In genomic region chr16:19696312-19696711, GRCh38 we compare ENCODE assay signal across 8 cellular contexts. TPM values are rescaled to one million over a fixed set of nuclear protein-coding genes. Genes with fewer than 3 reads are reported as not detected.
DNase-seq lines count a peak whose midpoint lies in the region; ATAC-seq and TF ChIP-seq lines count a peak whose summit lies in the region.

No MANE protein-coding gene starts in this region.

- intact Hi-C loops in esophagus muscularis mucosa (cut with DNase I) (loop anchor here (5.0 kb wide), 1 partner anchor 49 kb away; no protein-coding TSS in a partner anchor), prostate gland (cut with DNase I) (no loop called here)

- H3K27ac ChIP-seq in esophagus muscularis mucosa (replicated peaks in 1 of 4): peak overlapping the region; percentile 68 to 72 (median 70)
- peak overlapping the region; percentile 61 to 62 for H3K27ac ChIP-seq in prostate gland

- TF ChIP-seq CTCF in esophagus muscularis mucosa (IDR thresholded peaks at IDR 0.05) (no peak), prostate gland (IDR thresholded peaks at IDR 0.05) (no peak)

- H3K36me3 ChIP-seq in esophagus muscularis mucosa (peaks cover 7 to 46% (median 27%) of the 10 kb centered on the region in 4 donors), prostate gland (no peaks in the 10 kb centered on the region)

- H3K9me3 ChIP-seq in esophagus muscularis mucosa (no peaks in the 10 kb centered on the region), prostate gland (no peaks in the 10 kb centered on the region)

- ATAC-seq in HG03342 (IDR thresholded peaks at IDR 0.05; ENCODE audit: unreplicated experiment) (no peak), GM21515 (IDR thresholded peaks at IDR 0.05; ENCODE audit: unreplicated experiment) (no peak)

- 50% methylated on average over 10 of the region's 10 CpGs for WGBS in esophagus muscularis mucosa
- WGBS in prostate gland: 14% methylated on average over 10 of the region's 10 CpGs

- no peak overlapping the region for H3K4me3 ChIP-seq in esophagus muscularis mucosa
- no peak overlapping the region for H3K4me3 ChIP-seq in prostate gland

- H3K4me1 ChIP-seq in esophagus muscularis mucosa: peaks cover 54 to 57% (median 55%) of the 10 kb centered on the region in 4 donors
- H3K4me1 ChIP-seq in prostate gland (replicated peaks): peaks cover 9% of the 10 kb centered on the region

- peak; percentile 65 for DNase-seq in DMS53 (lab: John Stamatoyannopoulos, UW)
- peak; percentile 83 for DNase-seq in NCI-H345 treated with DMSO at 0.1 percent for 48 hours (lab: John Stamatoyannopoulos, UW; ENCODE audit: unreplicated experiment)
- DNase-seq in activated T-cell treated with anti-CD3 and anti-CD28 coated beads for 4 hours: peak; percentile 33
- peak; percentile 95 for DNase-seq in esophagus muscularis mucosa (ENCODE audit: extremely low spot score)
- peak; percentile 75 for DNase-seq in prostate gland (ENCODE audit: low spot score)
- DNase-seq in NK-92 treated with Interleukin-12 subunit alpha and Interleukin-12 subunit beta, amount 100 ng/mL, for 24 hours (lab: John Stamatoyannopoulos, UW): no peak

- TF ChIP-seq POLR2A in esophagus muscularis mucosa (IDR thresholded peaks at IDR 0.05; ENCODE audit: low read depth) (no peak), prostate gland (IDR thresholded peaks at IDR 0.05) (no peak)

- H3K27me3 ChIP-seq in esophagus muscularis mucosa (no peaks in the 10 kb centered on the region), prostate gland (replicated peaks; ENCODE audit: insufficient read depth) (no peaks in the 10 kb centered on the region)

- no peak for TF ChIP-seq EP300 in esophagus muscularis mucosa (IDR thresholded peaks at IDR 0.05)

RNA-seq across cellular contexts. Expression of gene KNOP1, which starts 21.7 kb away (rescaled TPM):
- total RNA-seq in esophagus muscularis mucosa (1 to 10 TPM; 7.3 to 9.9 (median 9.1) TPM), prostate gland (10 to 100 TPM; 11.2 to 26.6 TPM)

RNA-seq across cellular contexts. Expression of gene IQCK, which starts 21.8 kb away (rescaled TPM):
- 10 to 100 TPM in 1 of 4 donors, 1 to 10 TPM in 3; 7.4 to 10.4 (median 8.6) TPM for total RNA-seq in esophagus muscularis mucosa
- 10 to 100 TPM; 26.0 to 42.2 TPM for total RNA-seq in prostate gland
